9 cellular contexts compared by ENCODE assay signal in the genomic region with DNA sequence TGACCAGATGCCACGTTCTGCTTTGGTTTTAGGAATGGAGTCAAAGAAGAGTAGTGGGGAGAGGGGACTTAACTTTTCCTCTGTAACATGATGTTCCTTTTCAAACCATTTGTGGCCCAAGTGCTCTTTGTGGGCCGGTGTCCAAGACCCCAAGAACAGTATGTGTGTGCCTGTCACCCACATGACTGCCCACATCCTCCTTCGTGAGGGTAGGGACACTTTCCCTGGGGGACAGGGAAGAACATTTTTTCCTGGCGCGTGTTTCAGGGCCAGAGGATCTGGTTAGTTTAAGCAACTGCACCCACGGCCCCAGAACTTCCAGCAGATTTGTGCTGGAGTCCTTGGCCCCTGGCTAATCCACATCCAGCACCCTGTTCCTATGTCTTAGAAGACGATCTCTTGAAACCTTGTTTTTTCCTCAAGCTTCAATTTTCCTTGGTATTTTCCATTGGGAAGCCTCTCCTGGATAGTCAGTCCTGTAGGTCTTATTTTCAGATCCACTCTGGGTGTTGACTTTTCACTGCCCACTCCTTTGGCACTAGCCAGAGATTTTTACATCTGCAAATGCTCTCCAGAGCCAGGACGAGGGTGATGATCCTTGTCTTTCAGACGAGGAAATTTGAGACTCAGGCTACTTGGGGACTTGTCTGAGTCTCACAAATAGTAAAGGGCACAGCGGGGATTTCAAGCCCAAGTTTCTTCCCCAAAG. TPM values are rescaled to one million over a fixed set of nuclear protein-coding genes. Genes with fewer than 3 reads are reported as not detected.
DNase-seq lines count a peak whose midpoint lies in the region; ATAC-seq and TF ChIP-seq lines count a peak whose summit lies in the region.
"Had no signal": no experiment of that assay in that cellular context is flagged by ENCODE, and none has a peak within 500 bp of the region (broad histone marks: within the 10 kb centered on the region; RNA-seq: fewer than 3 reads in every experiment).

No MANE protein-coding gene starts in this region.

- peaks cover 15% of the 10 kb centered on the region for H3K4me1 Mint-ChIP-seq in neural progenitor cell

- peaks cover 33% of the 10 kb centered on the region for H4K20me1 ChIP-seq in neural progenitor cell (ENCODE audit: low read depth)

- no peak overlapping the region for H3K4me3 ChIP-seq in AG10803 (ENCODE audit: low read length)
- no peak overlapping the region for H3K4me3 ChIP-seq in esophagus (ENCODE audit: low read depth in 1 of 2, low read length in 2 of 2)
- no peak overlapping the region for H3K4me3 ChIP-seq in neural progenitor cell

- H3K9ac ChIP-seq in neural progenitor cell = no peak overlapping the region

- CTCF ChIA-PET in RWPE1 (lab: Yijun Ruan, JAX) = interaction anchor here (0.7 to 1.6 kb wide), 2 partner anchors 9 to 28 kb away, joined by 3 to 9 read pairs; no protein-coding TSS in a partner anchor

- H3K36me3 Mint-ChIP-seq in neural progenitor cell = peaks cover 55% of the 10 kb centered on the region

- no peaks in the 10 kb centered on the region for H3K9me3 Mint-ChIP-seq in neural progenitor cell

- TF ChIP-seq CTCF in AG10803 (conservative IDR thresholded peaks at IDR 0.05; ENCODE audit: low read length) (no peak), neural progenitor cell (IDR thresholded peaks at IDR 0.05) (no peak), RWPE1 (conservative IDR thresholded peaks at IDR 0.05; ENCODE audit: low read depth) (no peak)

- 53 to 61% methylated on average over 10 of the region's 10 CpGs for WGBS in esophagus, 2 donors

- H2AFZ ChIP-seq in neural progenitor cell (replicated peaks) = no peak overlapping the region

- TF ChIP-seq POLR2A in GM18505 (IDR thresholded peaks at IDR 0.05; ENCODE audit: borderline replicate concordance, extremely low read depth, insufficient read depth, insufficient read length) = no peak

- no peaks in the 10 kb centered on the region for H3K9me3 ChIP-seq in esophagus (ENCODE audit: control insufficient read depth in 2 of 2, insufficient read depth in 1 of 2, low read depth in 1 of 2, low read length in 1 of 2)
- H3K9me3 ChIP-seq in neural progenitor cell (ENCODE audit: low read depth) = no peaks in the 10 kb centered on the region

- peaks cover 0 to 10% of the 10 kb centered on the region in 2 donors for H3K4me1 ChIP-seq in esophagus (ENCODE audit: control insufficient read depth in 2 of 2, insufficient read depth in 2 of 2, low read length in 1 of 2)
- H3K4me1 ChIP-seq in neural progenitor cell = no peaks in the 10 kb centered on the region

- H3K27me3 Mint-ChIP-seq in neural progenitor cell (ENCODE audit: insufficient read depth, low read depth) = peaks cover 4% of the 10 kb centered on the region

- H3K27me3 ChIP-seq in esophagus (ENCODE audit: control insufficient read depth in 1 of 2, insufficient read depth in 2 of 2, low read length in 2 of 2) (no peaks in the 10 kb centered on the region), neural progenitor cell (no peaks in the 10 kb centered on the region)

- POLR2A ChIA-PET in RWPE1 (lab: Yijun Ruan, JAX; ENCODE audit: low non-redundant PET) = no interaction called here

- H3K4me3 Mint-ChIP-seq in neural progenitor cell = no peak overlapping the region

- H3K27ac Mint-ChIP-seq in neural progenitor cell = peak overlapping the region; percentile 53

- no peak overlapping the region for H3K4me2 ChIP-seq in neural progenitor cell

- DNase-seq in AG10803 (ENCODE audit: low read depth) (peak; percentile 28), LHCN-M2 (ENCODE audit: low read depth) (peak; percentile 56), neural progenitor cell (ENCODE audit: low spot score) (no peak), RWPE1 (ENCODE audit: low spot score) (no peak), RPMI8226 (no peak), SIG-M5 treated with dmso at 0.1 percent for 504 hours (lab: John Stamatoyannopoulos, UW; ENCODE audit: unreplicated experiment) (no peak)

- H3K36me3 ChIP-seq in esophagus (ENCODE audit: control insufficient read depth in 2 of 2, insufficient read depth in 2 of 2, low read length in 1 of 2) = peaks cover 28 to 53% of the 10 kb centered on the region in 2 donors
- H3K36me3 ChIP-seq in neural progenitor cell = no peaks in the 10 kb centered on the region

- H3K79me2 ChIP-seq in neural progenitor cell (ENCODE audit: low read depth) = no peaks in the 10 kb centered on the region

- no peak for ATAC-seq in GM18505 (IDR thresholded peaks at IDR 0.05; ENCODE audit: unreplicated experiment)
- ATAC-seq: Panc1 had no signal

- H3F3A ChIP-seq in neural progenitor cell (ENCODE audit: low read depth) = peaks cover 4% of the 10 kb centered on the region

- H3K27ac ChIP-seq in esophagus (ENCODE audit: low read depth in 2 of 2, low read length in 1 of 2) (peak overlapping the region; percentile 62 to 65), neural progenitor cell (no peak overlapping the region), RWPE1 (no peak overlapping the region)

RNA-seq across cellular contexts. Expression of gene CCDC97, which starts 10.8 kb away (rescaled TPM):
- total RNA-seq in LHCN-M2 (2014; rRNA removed) (10.2 and 15.3 TPM in 2 replicates), neural progenitor cell (ENCODE audit: low replicate concordance) (14.1 and 19.1 TPM in 2 replicates)
- 16.8 TPM for polyA plus RNA-seq in LHCN-M2 (2012)
- polyA plus RNA-seq in esophagus = 10 to 100 TPM; 12.2 to 14.0 TPM

RNA-seq across cellular contexts. Expression of gene HNRNPUL1, which starts 35.0 kb away (rescaled TPM):
- 153 and 159 TPM in 2 replicates for total RNA-seq in LHCN-M2 (2014; rRNA removed)
- polyA plus RNA-seq in LHCN-M2 (2012) = 140 TPM
- 10 to 100 TPM; 64.9 to 73.4 TPM for polyA plus RNA-seq in esophagus
- 126 and 188 TPM in 2 replicates for total RNA-seq in neural progenitor cell (ENCODE audit: low replicate concordance)

RNA-seq across cellular contexts. Expression of gene TGFB1, which starts 54.5 kb away (rescaled TPM):
- total RNA-seq in LHCN-M2 (2014; rRNA removed) (11.6 and 11.7 TPM in 2 replicates), neural progenitor cell (ENCODE audit: low replicate concordance) (0.65 and 1.3 TPM in 2 replicates)
- polyA plus RNA-seq in LHCN-M2 (2012) = 36.1 TPM
- polyA plus RNA-seq in esophagus = 10 to 100 TPM; 16.2 to 77.1 TPM

Comparison
In these comparisons a context has a peak if more than half of its experiments do, and no peak if none do; other contexts are left out.
1. DNase-seq: peak in AG10803 (single experiment) and LHCN-M2 (single experiment); none in neural progenitor cell (single experiment), RWPE1 (single experiment), RPMI8226 (single experiment) and SIG-M5 treated with dmso at 0.1 percent for 504 hours (single experiment).
2. H3K27ac ChIP-seq: peak in esophagus (2 of 2); none in neural progenitor cell (single experiment) and RWPE1 (single experiment).